8 cellular contexts compared by ENCODE assay signal in genomic region chr13:51451134-51451466, GRCh38. TPM values are rescaled to one million over a fixed set of nuclear protein-coding genes. Genes with fewer than 3 reads are reported as not detected.
A peak's percentile ranks its signal among the peaks of the same experiment; 100 is the strongest.
DNase-seq lines count a peak whose midpoint lies in the region; ATAC-seq and TF ChIP-seq lines count a peak whose summit lies in the region.

No MANE protein-coding gene starts in this region.

- H3K9me3 Mint-ChIP-seq in activated T-cell treated with anti-CD3 and anti-CD28 coated beads, Interleukin-2, amount 50 U/mL, for 24 hours: peaks cover 3% of the 10 kb centered on the region

- H3K27me3 Mint-ChIP-seq in activated T-cell treated with anti-CD3 and anti-CD28 coated beads, Interleukin-2, amount 50 U/mL, for 24 hours: no peaks in the 10 kb centered on the region

- no peaks in the 10 kb centered on the region for H3K9me3 ChIP-seq in right lobe of liver
- peaks cover 1% of the 10 kb centered on the region for H3K9me3 ChIP-seq in thymus (ENCODE audit: control insufficient read depth)

- H3K27ac Mint-ChIP-seq in activated T-cell treated with anti-CD3 and anti-CD28 coated beads, Interleukin-2, amount 50 U/mL, for 24 hours: peak overlapping the region; percentile 95

- no peak for TF ChIP-seq POLR2A in right lobe of liver (IDR thresholded peaks at IDR 0.05)

- WGBS in right lobe of liver (ENCODE audit: insufficient coverage, low coverage, low lambda C conversion rate, missing lambda C conversion rate): 3% methylated on average over 5 of the region's 5 CpGs
- 5% methylated on average over 5 of the region's 5 CpGs for WGBS in thymus

- H3K27me3 ChIP-seq in right lobe of liver (no peaks in the 10 kb centered on the region), thymus (ENCODE audit: control insufficient read depth, insufficient read depth) (no peaks in the 10 kb centered on the region)

- no peak for DNase-seq in activated T-cell treated with anti-CD3 and anti-CD28 coated beads, Interleukin-2, amount 50 U/mL, for 24 hours
- no peak for DNase-seq in activated T-cell treated with anti-CD3 and anti-CD28 coated beads, Interleukin-2, amount 50 U/mL, for 1 hour
- DNase-seq in astrocyte of the cerebellum (ENCODE audit: low read depth) (no peak), right lobe of liver (no peak), DMS153 (lab: John Stamatoyannopoulos, UW) (no peak)

- TF ChIP-seq CTCF in astrocyte of the cerebellum (IDR thresholded peaks at IDR 0.05; ENCODE audit: low read depth, low read length, missing control alignments) (no peak), right lobe of liver (IDR thresholded peaks at IDR 0.05) (no peak)

- in situ Hi-C loops in astrocyte of the cerebellum (cut with HindIII; ENCODE audit: low sequenced_read_pairs): loop anchor here (25.0 kb wide), 1 partner anchor 286 kb away; no protein-coding TSS in a partner anchor

- H3K4me1 ChIP-seq in right lobe of liver (peaks cover 0 to 24% (median 9%) of the 10 kb centered on the region in 4 donors), thymus (ENCODE audit: control insufficient read depth, insufficient read depth, low read length) (no peaks in the 10 kb centered on the region)

- H3K36me3 Mint-ChIP-seq in activated T-cell treated with anti-CD3 and anti-CD28 coated beads, Interleukin-2, amount 50 U/mL, for 24 hours (ENCODE audit: low read depth): peaks cover 83% of the 10 kb centered on the region

- intact Hi-C loops in right lobe of liver (cut with DNase I): loop anchor here in 1 of 2 donors (10.0 kb wide), 1 partner anchor 134 kb away; the partner anchor contains the start of gene WDFY2

- H3K27ac ChIP-seq in right lobe of liver (peak overlapping the region; percentile 97 to 99 (median 97)), thymus (ENCODE audit: low read depth) (peak overlapping the region; percentile 99)

- H3K4me1 Mint-ChIP-seq in activated T-cell treated with anti-CD3 and anti-CD28 coated beads, Interleukin-2, amount 50 U/mL, for 24 hours (ENCODE audit: low read depth): peaks cover 51% of the 10 kb centered on the region

- ATAC-seq in right lobe of liver (no peak), GM21515 (IDR thresholded peaks at IDR 0.05; ENCODE audit: unreplicated experiment) (no peak), GM18867 (IDR thresholded peaks at IDR 0.05; ENCODE audit: unreplicated experiment) (no peak)

- H3K4me3 Mint-ChIP-seq in activated T-cell treated with anti-CD3 and anti-CD28 coated beads, Interleukin-2, amount 50 U/mL, for 24 hours: peak overlapping the region; percentile 92

- H3K36me3 ChIP-seq in right lobe of liver (peaks cover 0 to 23% (median 5%) of the 10 kb centered on the region in 4 donors), thymus (ENCODE audit: control insufficient read depth, insufficient read depth) (peaks cover 8% of the 10 kb centered on the region)

- H3K4me3 ChIP-seq in astrocyte of the cerebellum (ENCODE audit: low read depth, low read length): peak overlapping the region; percentile 73
- peak overlapping the region; percentile 85 to 90 (median 86) for H3K4me3 ChIP-seq in right lobe of liver
- peak overlapping the region; percentile 92 for H3K4me3 ChIP-seq in thymus (ENCODE audit: low read length)

RNA-seq across cellular contexts. Expression of gene INTS6, which starts 1.7 kb away (rescaled TPM):
- total RNA-seq in right lobe of liver: 10 to 100 TPM; 21.7 to 40.8 (median 32.7) TPM
- 22.7 TPM for polyA plus RNA-seq in thymus
